ENCODE assay signal across 1 cellular context in genomic region chr6:11471261-11471660, GRCh38.
TF ChIP-seq lines count a peak whose summit lies in the region.

No MANE protein-coding gene starts in this region.

TF ChIP-seq in H1, 55 proteins besides CTCF, POLR2A, EP300 and RAD21 (continued from another document):
- TF ChIP-seq FOSL1 (IDR thresholded peaks at IDR 0.05; ENCODE audit: insufficient read depth, low read depth, low read length) (no peak), USF2 (IDR thresholded peaks at IDR 0.05; ENCODE audit: low read length) (no peak), ATF3 (IDR thresholded peaks at IDR 0.05; ENCODE audit: insufficient read depth, low read depth, low read length) (no peak)
